Comparison of ENCODE assay signal across 19 cellular contexts in the genomic region with DNA sequence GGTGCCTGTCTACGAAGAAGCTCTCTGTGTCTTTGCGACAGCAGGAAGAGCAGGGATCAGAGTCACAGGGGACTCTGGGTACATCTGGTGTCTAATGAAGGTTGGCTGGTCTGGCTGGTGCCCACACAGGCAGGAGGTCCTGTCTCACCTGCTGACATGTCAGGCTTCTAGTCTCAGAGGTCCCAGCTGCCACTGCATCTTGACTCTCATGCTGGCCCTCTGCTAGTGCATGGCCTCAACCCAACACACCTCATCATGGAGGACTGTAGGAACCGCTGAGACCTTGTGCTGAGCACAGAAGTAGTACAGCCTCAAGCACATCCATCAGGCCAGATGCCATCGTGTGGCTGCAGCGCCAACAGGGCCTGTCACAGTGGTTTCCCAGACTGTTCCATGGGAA.
"Had no signal": no experiment of that assay in that cellular context is flagged by ENCODE, and none has a peak within 500 bp of the region (broad histone marks: within the 10 kb centered on the region; RNA-seq: fewer than 3 reads in every experiment).

No MANE protein-coding gene starts in this region.

- H3K27me3 Mint-ChIP-seq: dendritic cell treated with granulocyte-macrophage colony-stimulating factor and Interleukin-4, amounts not matched to agents 40 ng/mL and 50 ng/mL, for 4 days; progenitor cell of endocrine pancreas had no signal

- ATAC-seq: foreskin keratinocyte; left cardiac atrium; naive thymus-derived CD4-positive, alpha-beta T cell; right cardiac atrium had no signal

- H3K36me3 ChIP-seq: left ventricle myocardium inferior, ovary, transverse colon, vagina had no signal

- H3K4me3 Mint-ChIP-seq: dendritic cell treated with granulocyte-macrophage colony-stimulating factor and Interleukin-4, amounts not matched to agents 40 ng/mL and 50 ng/mL, for 4 days; naive thymus-derived CD4-positive, alpha-beta T cell; neural crest cell; stimulated activated naive CD8-positive, alpha-beta T cell treated with anti-CD3 and anti-CD28 coated beads, Interleukin-15, Interleukin-2, amounts not matched to agents 100 ng/mL and 50 ng/mL, for 24 hours had no signal

- H3K9me3 Mint-ChIP-seq: neural crest cell; stimulated activated naive CD8-positive, alpha-beta T cell treated with anti-CD3 and anti-CD28 coated beads, Interleukin-15, Interleukin-2, amounts not matched to agents 100 ng/mL and 50 ng/mL, for 24 hours had no signal

- H3K4me1 ChIP-seq: foreskin keratinocyte, left ventricle myocardium inferior, testis, transverse colon had no signal

- H3K4me3 ChIP-seq: left ventricle myocardium inferior, lung, ovary, smooth muscle cell, testis, transverse colon, vagina had no signal

- H3K27ac ChIP-seq: foreskin keratinocyte, left ventricle myocardium inferior, ovary, testis, transverse colon, vagina had no signal

- DNase-seq: foreskin keratinocyte; kidney; left cardiac atrium; left ventricle myocardium inferior; mesendoderm; naive thymus-derived CD4-positive, alpha-beta T cell; nucleus accumbens; ovary; right cardiac atrium; stimulated activated CD4-positive, alpha-beta T cell treated with anti-CD3 and anti-CD28 coated beads, Interleukin-2, amount 100 ng/mL, for 48 hours; testis; transverse colon had no signal

- H3K27ac Mint-ChIP-seq: dendritic cell treated with granulocyte-macrophage colony-stimulating factor and Interleukin-4, amounts not matched to agents 40 ng/mL and 50 ng/mL, for 4 days; naive thymus-derived CD4-positive, alpha-beta T cell; progenitor cell of endocrine pancreas; stimulated activated naive CD8-positive, alpha-beta T cell treated with anti-CD3 and anti-CD28 coated beads, Interleukin-15, Interleukin-2, amounts not matched to agents 100 ng/mL and 50 ng/mL, for 24 hours had no signal

- H3K36me3 Mint-ChIP-seq: naive thymus-derived CD4-positive, alpha-beta T cell had no signal

- H3K4me1 Mint-ChIP-seq: naive thymus-derived CD4-positive, alpha-beta T cell had no signal

- H3K4me2 ChIP-seq: smooth muscle cell had no signal

- H3K27me3 ChIP-seq: foreskin keratinocyte, ovary, testis, transverse colon, vagina had no signal

- H3K9me3 ChIP-seq: left ventricle myocardium inferior, ovary, testis, transverse colon, vagina had no signal
